15 cellular contexts compared by ENCODE assay signal in the genomic region with DNA sequence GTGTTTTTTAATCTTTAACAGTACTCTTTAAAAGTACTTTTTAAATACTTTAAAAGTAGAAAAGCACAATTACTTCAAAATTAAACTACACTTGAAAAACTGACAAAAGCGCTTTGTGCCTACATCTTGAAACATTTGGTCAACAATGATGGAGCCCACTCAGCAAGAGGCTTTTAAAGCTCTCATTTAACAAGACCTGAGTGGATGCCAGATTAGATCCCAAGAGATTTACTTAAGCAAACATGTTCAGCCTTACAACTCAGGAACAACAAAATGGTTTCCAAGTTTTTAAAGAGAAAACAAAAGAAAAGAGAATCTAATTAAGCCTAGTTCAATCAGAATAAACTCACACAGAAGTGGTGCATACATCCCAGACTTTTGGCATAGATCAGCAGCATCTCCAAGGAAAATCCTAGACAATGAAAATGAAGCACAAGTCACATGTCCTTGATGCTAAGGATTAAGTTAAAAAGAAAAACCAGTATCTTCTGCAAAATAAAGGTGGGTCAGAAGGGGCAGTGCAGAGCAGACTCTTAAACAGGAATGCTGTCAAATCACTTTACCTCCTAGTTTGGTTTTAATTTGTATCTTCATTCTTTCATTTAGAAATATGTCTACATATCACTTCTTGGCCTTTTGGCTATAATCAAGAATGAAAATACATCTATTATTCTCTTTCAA. TPM values are rescaled to one million over a fixed set of nuclear protein-coding genes. Genes with fewer than 3 reads are reported as not detected.
A peak's percentile ranks its signal among the peaks of the same experiment; 100 is the strongest.
DNase-seq lines count a peak whose midpoint lies in the region; ATAC-seq and TF ChIP-seq lines count a peak whose summit lies in the region.
"Had no signal": no experiment of that assay in that cellular context is flagged by ENCODE, and none has a peak within 500 bp of the region (broad histone marks: within the 10 kb centered on the region; RNA-seq: fewer than 3 reads in every experiment).

No MANE protein-coding gene starts in this region.

- no peak overlapping the region for H3K9ac ChIP-seq in adipocyte (ENCODE audit: low read length)

- H3K4me3 ChIP-seq in adipocyte (ENCODE audit: low read length): no peak overlapping the region
- H3K4me3 ChIP-seq in upper lobe of right lung: no peak overlapping the region
- no peak overlapping the region for H3K4me3 ChIP-seq in upper lobe of left lung

- H3K4me1 ChIP-seq in adipocyte (ENCODE audit: control insufficient read depth, insufficient read depth, low read length) (peaks cover 31% of the 10 kb centered on the region), upper lobe of right lung (peaks cover 28% of the 10 kb centered on the region), upper lobe of left lung (peaks cover 8 to 18% (median 13%) of the 10 kb centered on the region in 4 donors)

- DNase-seq in ELR (ENCODE audit: low read depth) (peak; percentile 18), NCI-H1436 (lab: John Stamatoyannopoulos, UW) (peak; percentile 56), adipocyte (ENCODE audit: low read depth) (peak; percentile 59), DMS53 (lab: John Stamatoyannopoulos, UW) (no peak), upper lobe of right lung (no peak), upper lobe of left lung (no peak), pons (ENCODE audit: low spot score) (no peak)
- DNase-seq: activated CD8-positive, alpha-beta memory T cell treated with anti-CD3 and anti-CD28 coated beads for 24 hours; activated naive CD4-positive, alpha-beta T cell; CD8-positive, alpha-beta T cell; foreskin fibroblast; islet precursor cell; KBM-7; RPMI8226 had no signal

- ATAC-seq in upper lobe of right lung: no peak
- ATAC-seq in upper lobe of left lung (ENCODE audit: low FRiP score in 2 of 2): no peak
- ATAC-seq: CD8-positive, alpha-beta T cell had no signal

- no peaks in the 10 kb centered on the region for H3K27me3 Mint-ChIP-seq in nephron (ENCODE audit: low read depth)

- no peak for TF ChIP-seq CTCF in nephron (IDR thresholded peaks at IDR 0.05; ENCODE audit: unreplicated experiment in 3 of 3)
- TF ChIP-seq CTCF in upper lobe of right lung (IDR thresholded peaks at IDR 0.05): no peak
- no peak for TF ChIP-seq CTCF in upper lobe of left lung (IDR thresholded peaks at IDR 0.05)

- no peaks in the 10 kb centered on the region for H3K9me3 Mint-ChIP-seq in nephron
- H3K9me3 Mint-ChIP-seq: CD8-positive, alpha-beta T cell had no signal

- H3K27ac ChIP-seq in upper lobe of right lung (no peak overlapping the region), upper lobe of left lung (no peak overlapping the region)

- H3K36me3 ChIP-seq in adipocyte (ENCODE audit: control insufficient read depth, insufficient read depth, low read length, severe bottlenecking): no peaks in the 10 kb centered on the region
- H3K36me3 ChIP-seq in upper lobe of right lung: no peaks in the 10 kb centered on the region
- H3K36me3 ChIP-seq in upper lobe of left lung: peaks cover 0 to 3% (median 0%) of the 10 kb centered on the region in 4 donors

- H3K4me3 Mint-ChIP-seq in nephron: no peak overlapping the region
- H3K4me3 Mint-ChIP-seq: CD8-positive, alpha-beta T cell had no signal

- H3K9me3 ChIP-seq in adipocyte (ENCODE audit: control insufficient read depth, low read length): no peaks in the 10 kb centered on the region
- H3K9me3 ChIP-seq in upper lobe of right lung: no peaks in the 10 kb centered on the region
- no peaks in the 10 kb centered on the region for H3K9me3 ChIP-seq in upper lobe of left lung

- H3K36me3 Mint-ChIP-seq in nephron (ENCODE audit: low read depth): peaks cover 46% of the 10 kb centered on the region

- TF ChIP-seq POLR2A in upper lobe of left lung (IDR thresholded peaks at IDR 0.05): no peak

- intact Hi-C loops in upper lobe of right lung (cut with DNase I): no loop called here

- peaks cover 14% of the 10 kb centered on the region for H3K4me1 Mint-ChIP-seq in nephron

- TF ChIP-seq EP300 in upper lobe of left lung (IDR thresholded peaks at IDR 0.05): no peak

- WGBS in upper lobe of left lung, 2 donors: 73 to 75% methylated on average over 1 of the region's 1 CpG

- H3K27ac Mint-ChIP-seq in nephron: peak overlapping the region; percentile 15 to 51 (median 25)
- H3K27ac Mint-ChIP-seq: CD8-positive, alpha-beta T cell had no signal

- no peaks in the 10 kb centered on the region for H3K27me3 ChIP-seq in adipocyte (replicated peaks; ENCODE audit: control insufficient read depth, insufficient read depth, low read length)
- H3K27me3 ChIP-seq in upper lobe of right lung: no peaks in the 10 kb centered on the region
- H3K27me3 ChIP-seq in upper lobe of left lung: no peaks in the 10 kb centered on the region

RNA-seq across cellular contexts. Expression of gene HIBADH, which starts 26.2 kb away (rescaled TPM):
- total RNA-seq in upper lobe of right lung: 23.7 TPM
- 10 to 100 TPM in 5 of 6 donors, 1 to 10 TPM in 1; 7.4 to 26.1 (median 21.8) TPM for total RNA-seq in upper lobe of left lung

Comparison
In these comparisons a context has a peak if more than half of its experiments do, and no peak if none do; other contexts are left out.
1. DNase-seq: peak in ELR (single experiment), NCI-H1436 (single experiment) and adipocyte (single experiment); none in DMS53 (single experiment), upper lobe of right lung (single experiment), upper lobe of left lung (0 of 2) and pons (single experiment).